In the genomic region with DNA sequence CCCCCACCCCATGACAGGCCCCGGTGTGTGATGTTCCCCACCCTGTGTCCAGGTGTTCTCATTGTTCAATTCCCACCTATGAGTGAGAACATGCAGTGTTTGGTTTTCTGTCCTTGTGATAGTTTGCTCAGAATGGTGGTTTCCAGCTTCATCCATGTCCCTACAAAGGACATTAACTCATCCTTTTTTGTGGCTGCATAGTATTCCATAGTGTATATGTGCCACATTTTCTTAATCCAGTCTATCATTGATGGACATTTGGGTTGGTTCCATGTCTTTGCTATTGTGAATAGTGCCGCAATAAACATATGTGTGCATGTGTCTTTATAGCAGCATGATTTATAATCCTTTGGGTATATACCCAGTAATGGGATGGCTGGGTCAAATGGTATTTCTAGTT, we compare ENCODE assay signal across 8 cellular contexts. TPM values are rescaled to one million over a fixed set of nuclear protein-coding genes. Genes with fewer than 3 reads are reported as not detected.
"Had no signal": no experiment of that assay in that cellular context is flagged by ENCODE, and none has a peak within 500 bp of the region (broad histone marks: within the 10 kb centered on the region; RNA-seq: fewer than 3 reads in every experiment).

No MANE protein-coding gene starts in this region.

RNA-seq across cellular contexts. Expression of gene ANKRD55, which starts 59.7 kb away (rescaled TPM):
- total RNA-seq: ascending aorta, astrocyte, body of pancreas, bronchial epithelial cell, cardiac muscle cell, cardiac septum, chondrocyte had no signal
- polyA plus RNA-seq: aorta had no signal
